ENCODE assay signal across 2 cellular contexts in genomic region chr10:30749368-30749767, GRCh38.
TF ChIP-seq lines count a peak whose summit lies in the region.

No MANE protein-coding gene starts in this region.

TF ChIP-seq in IMR-90, 13 proteins besides CTCF, POLR2A, EP300 and RAD21:
- TF ChIP-seq CEBPB (IDR thresholded peaks at IDR 0.05; ENCODE audit: low read depth, low read length) (peak; percentile 35; the same call in 1 of the 2 replicates), MXI1 (IDR thresholded peaks at IDR 0.05; ENCODE audit: borderline replicate concordance, low read depth, low read length) (no peak)

TF ChIP-seq in H1, 55 proteins besides CTCF, POLR2A, EP300 and RAD21:
- TF ChIP-seq SP4 (IDR thresholded peaks at IDR 0.05; ENCODE audit: low read length): no peak
- no peak for TF ChIP-seq RBBP5 (IDR thresholded peaks at IDR 0.05; ENCODE audit: borderline replicate concordance, low read depth, low read length)
- no peak for TF ChIP-seq SP1 (IDR thresholded peaks at IDR 0.05; ENCODE audit: low read depth, low read length)
- TF ChIP-seq ZNF274 (IDR thresholded peaks at IDR 0.05; ENCODE audit: borderline replicate concordance, extremely low read depth, low read length): no peak
- no peak for TF ChIP-seq SIX5 (IDR thresholded peaks at IDR 0.05; ENCODE audit: low read depth, low read length)
- TF ChIP-seq CHD2 (IDR thresholded peaks at IDR 0.05; ENCODE audit: low read length): no peak
- TF ChIP-seq ASH2L (IDR thresholded peaks at IDR 0.05; ENCODE audit: low read length): no peak
- TF ChIP-seq BCL11A (IDR thresholded peaks at IDR 0.05; ENCODE audit: low read depth in 2 of 2, low read length in 2 of 2): no peak
- no peak for TF ChIP-seq CHD7 (IDR thresholded peaks at IDR 0.05; ENCODE audit: insufficient replicate concordance, low read length)
- TF ChIP-seq TAF7 (optimal IDR thresholded peaks at IDR 0.05; ENCODE audit: borderline replicate concordance, low read depth, low read length): no peak
- no peak for TF ChIP-seq MAX (IDR thresholded peaks at IDR 0.05)
